9 cellular contexts compared by ENCODE assay signal in the genomic region with DNA sequence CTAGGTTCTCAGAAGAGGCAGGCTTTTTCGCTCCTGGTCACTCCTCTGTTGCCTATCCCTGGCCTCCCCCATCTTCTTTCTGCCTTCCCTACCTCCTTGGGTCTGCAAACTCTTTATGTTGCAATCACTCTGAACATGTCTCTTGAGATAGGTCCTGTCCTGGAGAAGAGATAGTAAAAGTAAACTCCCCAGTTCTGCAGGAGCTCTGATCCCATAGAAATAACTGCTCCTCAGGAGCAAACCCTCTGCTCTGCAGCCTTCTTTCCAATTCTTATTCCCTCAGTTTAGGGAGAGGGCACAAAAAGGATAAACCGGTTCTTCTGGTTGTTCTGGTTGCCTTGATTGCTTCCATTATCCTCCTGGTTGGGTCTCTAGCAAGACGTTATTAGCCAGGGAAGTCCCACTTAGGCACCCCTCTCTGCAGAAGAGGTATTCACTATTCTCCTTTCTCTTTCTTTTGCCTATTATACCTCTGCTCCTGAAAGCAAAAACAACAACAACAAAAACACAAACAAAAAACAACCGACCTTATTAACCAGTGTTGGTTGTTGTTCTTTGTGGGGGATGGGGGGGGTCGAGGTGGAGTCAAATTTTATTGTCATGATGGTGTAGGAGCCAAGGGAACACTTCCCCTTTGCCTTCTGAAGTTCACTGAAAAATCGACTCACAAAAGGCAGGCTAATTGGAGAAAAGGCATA. TPM values are rescaled to one million over a fixed set of nuclear protein-coding genes. Genes with fewer than 3 reads are reported as not detected.
DNase-seq lines count a peak whose midpoint lies in the region; TF ChIP-seq lines count a peak whose summit lies in the region.
"Had no signal": no experiment of that assay in that cellular context is flagged by ENCODE, and none has a peak within 500 bp of the region (broad histone marks: within the 10 kb centered on the region; RNA-seq: fewer than 3 reads in every experiment).

No MANE protein-coding gene starts in this region.

- POLR2A ChIA-PET in CD8-positive, alpha-beta memory T cell (lab: Charles Lee), result interaction anchor here (0.6 kb wide), 1 partner anchor 56 kb away, joined by 9 read pairs; a partner anchor contains a TSS

- H3K9me3 Mint-ChIP-seq in CD8-positive, alpha-beta memory T cell, result no peaks in the 10 kb centered on the region

- no peaks in the 10 kb centered on the region for H3K27me3 Mint-ChIP-seq in CD8-positive, alpha-beta memory T cell

- H3K9me3 ChIP-seq in CD8-positive, alpha-beta memory T cell (ENCODE audit: low read length), result no peaks in the 10 kb centered on the region
- H3K9me3 ChIP-seq in tibial nerve, result peaks cover 0 to 3% (median 0%) of the 10 kb centered on the region in 4 donors

- TF ChIP-seq EP300 in tibial nerve (IDR thresholded peaks at IDR 0.05), result no peak

- in situ Hi-C loops in astrocyte of the spinal cord (cut with HindIII; ENCODE audit: low sequenced_read_pairs), result no loop called here

- peak overlapping the region; percentile 93 to 99 (median 97) for H3K4me3 Mint-ChIP-seq in CD8-positive, alpha-beta memory T cell

- TF ChIP-seq CTCF in astrocyte of the spinal cord (IDR thresholded peaks at IDR 0.05; ENCODE audit: low read depth, low read length) (no peak), kidney epithelial cell (IDR thresholded peaks at IDR 0.05; ENCODE audit: insufficient read depth, low read length, poor library complexity, severe bottlenecking) (no peak), tibial nerve (IDR thresholded peaks at IDR 0.05) (no peak)

- CTCF ChIA-PET in CD8-positive, alpha-beta memory T cell (lab: Charles Lee), result interaction anchor here (2.0 kb wide), 1 partner anchor 29 kb away, joined by 19 read pairs; no protein-coding TSS in a partner anchor

- H3K36me3 Mint-ChIP-seq in CD8-positive, alpha-beta memory T cell, result peaks cover 12 to 50% (median 21%) of the 10 kb centered on the region in 3 donors

- 3% methylated on average over 6 of the region's 6 CpGs for WGBS in tibial nerve, 2 donors

- H3K4me1 Mint-ChIP-seq in CD8-positive, alpha-beta memory T cell, result peaks cover 82 to 96% (median 95%) of the 10 kb centered on the region in 3 donors

- no peaks in the 10 kb centered on the region for H3K27me3 ChIP-seq in CD8-positive, alpha-beta memory T cell (ENCODE audit: insufficient read depth, low read length, poor library complexity, severe bottlenecking)
- H3K27me3 ChIP-seq in kidney epithelial cell (ENCODE audit: control insufficient read depth, insufficient read depth, low read length), result no peaks in the 10 kb centered on the region
- H3K27me3 ChIP-seq in tibial nerve, result no peaks in the 10 kb centered on the region

- H3K36me3 ChIP-seq in CD8-positive, alpha-beta memory T cell (ENCODE audit: insufficient read depth, low read length), result peaks cover 14% of the 10 kb centered on the region
- H3K36me3 ChIP-seq in kidney epithelial cell (ENCODE audit: control insufficient read depth, insufficient read depth, low read length), result peaks cover 2% of the 10 kb centered on the region
- H3K36me3 ChIP-seq in tibial nerve, result peaks cover 0 to 37% (median 0%) of the 10 kb centered on the region in 3 donors

- no peak for TF ChIP-seq POLR2A in tibial nerve (IDR thresholded peaks at IDR 0.05)

- peak overlapping the region; percentile 62 to 94 (median 90) for H3K27ac Mint-ChIP-seq in CD8-positive, alpha-beta memory T cell

- H3K27ac ChIP-seq in CD8-positive, alpha-beta memory T cell (ENCODE audit: low read depth, low read length), result peak overlapping the region; percentile 41
- H3K27ac ChIP-seq in tibial nerve, result peak overlapping the region; percentile 61 to 96 (median 94)

- no peak for DNase-seq in CD8-positive, alpha-beta memory T cell
- DNase-seq in LoVo (ENCODE audit: low spot score), result peak; percentile 50
- no peak for DNase-seq in astrocyte of the spinal cord (ENCODE audit: low read depth, low spot score)
- no peak for DNase-seq in kidney epithelial cell (ENCODE audit: low read depth)
- no peak for DNase-seq in tibial nerve (ENCODE audit: low spot score in 2 of 2)
- no peak for DNase-seq in NK-92 (lab: John Stamatoyannopoulos, UW; ENCODE audit: unreplicated experiment)
- no peak for DNase-seq in OCI-M2 (lab: John Stamatoyannopoulos, UW; ENCODE audit: unreplicated experiment)
- DNase-seq in NCI-H2081 treated with DMSO at 0.1 percent for 48 hours (lab: John Stamatoyannopoulos, UW), result no peak

- H3K4me1 ChIP-seq in CD8-positive, alpha-beta memory T cell (ENCODE audit: insufficient read depth, low read length), result peaks cover 85% of the 10 kb centered on the region
- H3K4me1 ChIP-seq in tibial nerve, result peaks cover 0 to 61% (median 43%) of the 10 kb centered on the region in 4 donors

- peak overlapping the region; percentile 84 for H3K4me3 ChIP-seq in CD8-positive, alpha-beta memory T cell (ENCODE audit: low read length)
- peak overlapping the region; percentile 54 for H3K4me3 ChIP-seq in astrocyte of the spinal cord (ENCODE audit: low read depth, low read length)
- peak overlapping the region; percentile 68 for H3K4me3 ChIP-seq in kidney epithelial cell (ENCODE audit: low read depth, low read length)
- H3K4me3 ChIP-seq in tibial nerve, result peak overlapping the region; percentile 37 to 66 (median 58)

RNA-seq across cellular contexts. Expression of a gene that starts 1.0 kb away (rescaled TPM):
- 10 to 100 TPM; 10.8 to 11.2 TPM for total RNA-seq in CD8-positive, alpha-beta memory T cell
- 10.1 TPM for polyA plus RNA-seq in CD8-positive, alpha-beta memory T cell
- total RNA-seq in kidney epithelial cell, result 4.5 and 4.7 TPM in 2 replicates
- 10 to 100 TPM in 2 of 4 donors, 1 to 10 TPM in 2; 8.8 to 12.2 (median 9.5) TPM for total RNA-seq in tibial nerve

RNA-seq across cellular contexts. Expression of a gene that starts 33.1 kb away (rescaled TPM):
- total RNA-seq in CD8-positive, alpha-beta memory T cell, result not detected
- not detected for polyA plus RNA-seq in CD8-positive, alpha-beta memory T cell
- not detected in 2 replicates for total RNA-seq in kidney epithelial cell
- not detected for total RNA-seq in tibial nerve
- total RNA-seq: M059J had no signal
